Comparison of ENCODE assay signal across 8 cellular contexts in the genomic region with DNA sequence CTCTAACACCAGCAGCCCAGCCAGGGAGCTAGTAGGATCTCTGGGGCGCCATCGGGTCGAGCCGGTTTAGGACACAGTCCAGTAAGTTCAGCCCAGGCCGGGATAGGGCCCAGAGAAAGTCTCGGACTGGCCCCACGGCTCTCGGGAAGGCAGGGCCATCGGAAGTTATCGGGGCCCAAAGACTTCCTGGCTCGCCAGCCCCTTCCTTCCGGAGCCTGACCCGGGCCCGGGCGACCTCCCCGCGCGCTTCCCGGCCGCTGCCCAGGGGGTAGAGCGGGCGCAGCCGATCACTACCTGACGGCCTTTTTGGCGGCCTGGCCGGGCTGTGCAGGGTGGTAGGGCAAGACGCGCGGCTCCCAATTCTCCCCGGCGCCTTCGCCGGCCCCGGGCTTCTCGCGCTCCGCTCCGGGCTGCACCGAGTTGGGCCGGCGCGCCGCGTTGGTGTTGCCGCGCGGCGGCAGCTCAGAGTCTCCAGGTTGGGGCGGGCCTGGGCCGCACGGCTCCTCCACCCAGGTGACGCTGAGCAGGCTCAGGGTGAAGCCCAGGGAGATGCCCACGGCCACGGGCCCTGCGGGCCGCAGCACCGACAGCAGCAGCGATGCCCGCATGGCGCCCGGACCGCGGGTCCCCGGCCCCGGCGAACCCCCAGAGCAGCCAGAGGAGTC. TPM values are rescaled to one million over a fixed set of nuclear protein-coding genes. Genes with fewer than 3 reads are reported as not detected.
DNase-seq lines count a peak whose midpoint lies in the region; ATAC-seq, FAIRE-seq and TF ChIP-seq lines count a peak whose summit lies in the region.

No MANE protein-coding gene starts in this region.

- H3K4me3 Mint-ChIP-seq in T-cell (peak overlapping the region; percentile 78 to 89 (median 84)), neural crest cell (peak overlapping the region; percentile 91)

- H3K27ac Mint-ChIP-seq in T-cell (peak overlapping the region; percentile 58 to 65), neural crest cell (ENCODE audit: unreplicated experiment) (no peak overlapping the region)

- peak; percentile 86 for FAIRE-seq in GM19239 (lab: Jason Lieb, UNC)

- ATAC-seq in HG03159 (IDR thresholded peaks at IDR 0.05; ENCODE audit: unreplicated experiment) (peak; percentile 39), T-cell (replicated peaks in 1 of 4) (peak; percentile 41 to 66 (median 59))

- H3K4me1 Mint-ChIP-seq in T-cell: peaks cover 24 to 28% (median 27%) of the 10 kb centered on the region in 3 donors
- H3K4me1 Mint-ChIP-seq in neural crest cell: peaks cover 45% of the 10 kb centered on the region

- CTCF ChIA-PET in T-cell (lab: Charles Lee): interaction anchor here in 1 of 2 donors (0.6 to 1.4 kb wide), 3 partner anchors 9 to 264 kb away, joined by 3 to 4 read pairs (median 3); no protein-coding TSS in a partner anchor

- DNase-seq in DMS53 treated with DMSO at 0.1 percent for 48 hours (lab: John Stamatoyannopoulos, UW; ENCODE audit: unreplicated experiment): peak; percentile 14
- peak; percentile 46 for DNase-seq in GM19239 (ENCODE audit: insufficient read length, low spot score)
- no peak for DNase-seq in T-cell
- DNase-seq in fibroblast of gingiva (ENCODE audit: low read depth): peak; percentile 22
- DNase-seq in neural crest cell (ENCODE audit: low read depth, low spot score): peak; percentile 42
- DNase-seq in SW480 (ENCODE audit: low spot score): no peak
- DNase-seq in epidermal melanocyte (ENCODE audit: insufficient read length, low spot score): no peak

- peak; percentile 21 for TF ChIP-seq CTCF in neural crest cell (conservative IDR thresholded peaks at IDR 0.05)

- POLR2A ChIA-PET in T-cell (lab: Charles Lee): interaction anchor here in 1 of 2 donors (0.5 to 0.6 kb wide), 2 partner anchors 90 to 156 kb away, joined by 3 read pairs; no protein-coding TSS in a partner anchor

- H3K9me3 Mint-ChIP-seq in T-cell: no peaks in the 10 kb centered on the region
- no peaks in the 10 kb centered on the region for H3K9me3 Mint-ChIP-seq in neural crest cell

- H3K36me3 Mint-ChIP-seq in T-cell (no peaks in the 10 kb centered on the region), neural crest cell (ENCODE audit: low read depth) (peaks cover 3% of the 10 kb centered on the region)

- H3K27me3 Mint-ChIP-seq in T-cell (peaks cover 3 to 9% of the 10 kb centered on the region in 2 donors), neural crest cell (ENCODE audit: low read depth) (no peaks in the 10 kb centered on the region)

RNA-seq across cellular contexts. Expression of a gene that starts 0.5 kb away (rescaled TPM):
- 10 to 100 TPM in 3 of 5 donors, 1 to 10 TPM in 2; 5.0 to 12.8 (median 10.8) TPM for total RNA-seq in T-cell
- total RNA-seq in neural crest cell: 27.0 and 30.0 TPM in 2 replicates

RNA-seq across cellular contexts. Expression of a gene that starts 0.8 kb away (rescaled TPM):
- total RNA-seq in T-cell (under 1 TPM; 0.37 to 0.88 (median 0.69) TPM), neural crest cell (15.7 and 16.4 TPM in 2 replicates)

RNA-seq across cellular contexts. Expression of a gene that starts 28.3 kb away (rescaled TPM):
- 1 to 10 TPM; 1.2 to 2.4 (median 1.2) TPM for total RNA-seq in T-cell
- 122 and 123 TPM in 2 replicates for total RNA-seq in neural crest cell

RNA-seq across cellular contexts. Expression of a gene that starts 28.8 kb away (rescaled TPM):
- total RNA-seq in T-cell (under 1 TPM in 3 of 5 donors, not detected in 2; 0.09 to 0.35 (median 0.20) TPM), neural crest cell (1.0 and 1.5 TPM in 2 replicates)

RNA-seq across cellular contexts. Expression of a gene that starts 29.0 kb away (rescaled TPM):
- under 1 TPM in 1 of 5 donors, not detected in 4; 0.16 TPM for total RNA-seq in T-cell
- 0.50 TPM in 1 of 2 replicates, not detected in the other for total RNA-seq in neural crest cell

Comparison
In these comparisons a context has a peak if more than half of its experiments do, and no peak if none do; other contexts are left out.
1. DNase-seq: peak in DMS53 treated with DMSO at 0.1 percent for 48 hours (single experiment), GM19239 (single experiment), fibroblast of gingiva (single experiment) and neural crest cell (single experiment); none in T-cell (0 of 34), SW480 (single experiment) and epidermal melanocyte (single experiment).
2. RNA of a gene that starts 28.3 kb away (total RNA-seq): 122 to 123 TPM in neural crest cell; 1.2 to 2.4 TPM in T-cell; every median in the first group is over 10 times any median in the second.